ENCODE assay signal across 14 cellular contexts in the genomic region with DNA sequence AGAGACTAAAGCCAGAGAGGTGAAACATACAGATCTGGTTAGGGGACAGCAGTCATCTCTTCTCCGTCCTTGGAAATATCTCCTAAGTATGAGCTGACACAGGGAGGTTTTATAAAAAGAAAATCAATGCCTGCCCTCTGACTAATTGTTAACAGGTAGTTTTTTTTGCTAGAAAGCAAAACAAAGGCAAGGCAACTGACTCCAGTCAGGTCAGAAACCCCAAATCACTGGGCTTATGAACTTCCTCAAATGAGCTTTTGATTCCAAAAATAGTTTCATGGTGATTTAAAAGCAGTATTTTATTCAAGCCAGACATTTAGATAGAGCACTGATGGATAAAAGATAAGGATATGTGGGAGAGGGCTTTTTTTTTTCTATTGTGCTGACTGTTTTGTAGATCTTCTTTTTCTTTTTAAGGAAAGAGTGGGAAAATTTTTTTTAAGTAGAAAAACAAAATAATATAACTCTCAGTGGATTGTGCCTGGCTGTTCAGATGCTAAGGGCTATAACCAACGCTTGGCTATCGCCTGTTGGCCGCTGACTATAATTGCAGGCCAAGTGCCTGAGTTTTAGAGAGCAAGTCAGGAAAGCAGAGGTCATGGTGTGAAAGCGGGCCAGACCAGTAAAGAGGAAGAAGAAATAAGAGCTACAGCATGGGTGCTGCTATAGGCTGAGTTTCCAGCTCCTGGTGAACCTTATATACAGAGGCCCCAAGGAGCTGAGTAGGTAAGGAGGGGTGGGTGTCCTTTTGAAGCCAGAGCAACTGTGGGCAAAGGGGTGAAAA. TPM values are rescaled to one million over a fixed set of nuclear protein-coding genes. Genes with fewer than 3 reads are reported as not detected.
DNase-seq lines count a peak whose midpoint lies in the region; TF ChIP-seq lines count a peak whose summit lies in the region.
"Had no signal": no experiment of that assay in that cellular context is flagged by ENCODE, and none has a peak within 500 bp of the region (broad histone marks: within the 10 kb centered on the region; RNA-seq: fewer than 3 reads in every experiment).

No MANE protein-coding gene starts in this region.

- no peaks in the 10 kb centered on the region for H3K27me3 ChIP-seq in esophagus muscularis mucosa
- H3K27me3 ChIP-seq: MG63 had no signal

- H3K4me1 ChIP-seq in esophagus muscularis mucosa = peaks cover 6 to 83% (median 58%) of the 10 kb centered on the region in 4 donors

- TF ChIP-seq EP300 in esophagus muscularis mucosa (IDR thresholded peaks at IDR 0.05) = no peak

- peaks cover 0 to 5% (median 0%) of the 10 kb centered on the region in 4 donors for H3K36me3 ChIP-seq in esophagus muscularis mucosa
- H3K36me3 ChIP-seq: MG63 had no signal

- TF ChIP-seq POLR2A in esophagus muscularis mucosa (IDR thresholded peaks at IDR 0.05; ENCODE audit: low read depth) = no peak

- H3K4me3 ChIP-seq in esophagus muscularis mucosa = peak overlapping the region in 1 of 4 donors; percentile 43
- H3K4me3 ChIP-seq: MG63 had no signal

- H3K9me3 ChIP-seq in esophagus muscularis mucosa = no peaks in the 10 kb centered on the region
- H3K9me3 ChIP-seq: MG63 had no signal

- intact Hi-C loops in esophagus muscularis mucosa (cut with DNase I) = no loop called here

- peak overlapping the region; percentile 75 to 90 (median 80) for H3K27ac ChIP-seq in esophagus muscularis mucosa (replicated peaks in 1 of 4)
- H3K27ac ChIP-seq: 22Rv1 had no signal

- DNase-seq in SIG-M5 treated with dmso at 0.1 percent for 504 hours (lab: John Stamatoyannopoulos, UW; ENCODE audit: unreplicated experiment) (peak; percentile 11), SIG-M5 (lab: John Stamatoyannopoulos, UW) (no peak), MV-4-11 (lab: John Stamatoyannopoulos, UW) (peak; percentile 70), esophagus muscularis mucosa (ENCODE audit: extremely low spot score) (no peak), NCI-H2029 treated with DMSO at 0.1 percent for 48 hours (lab: John Stamatoyannopoulos, UW) (no peak), NCI-H82 treated with DMSO at 0.1 percent for 48 hours (lab: John Stamatoyannopoulos, UW; ENCODE audit: unreplicated experiment) (no peak), D341Med (ENCODE audit: low spot score) (no peak), COLO668 (lab: John Stamatoyannopoulos, UW; ENCODE audit: unreplicated experiment) (no peak)
- DNase-seq: activated CD4-positive, alpha-beta T cell treated with anti-CD3 and anti-CD28 coated beads for 4 hours; activated naive CD4-positive, alpha-beta T cell treated with anti-CD3 and anti-CD28 coated beads for 36 hours; DMS79; foreskin fibroblast; MG63 had no signal

- TF ChIP-seq CTCF in esophagus muscularis mucosa (IDR thresholded peaks at IDR 0.05) = peak in 1 of 3 experiments; percentile 25

- WGBS in esophagus muscularis mucosa = 72% methylated on average over 5 of the region's 5 CpGs

RNA-seq across cellular contexts. Expression of gene MRPL35, which starts 44.9 kb away (rescaled TPM):
- 10 to 100 TPM; 28.0 to 37.8 (median 32.4) TPM for total RNA-seq in esophagus muscularis mucosa

RNA-seq across cellular contexts. Expression of gene IMMT, which starts 48.9 kb away (rescaled TPM):
- 10 to 100 TPM; 53.5 to 68.1 (median 66.6) TPM for total RNA-seq in esophagus muscularis mucosa

Comparison
In these comparisons a context has a peak if more than half of its experiments do, and no peak if none do; other contexts are left out.
1. DNase-seq: peak in SIG-M5 treated with dmso at 0.1 percent for 504 hours (single experiment) and MV-4-11 (single experiment); none in SIG-M5 (single experiment), esophagus muscularis mucosa (single experiment), NCI-H2029 treated with DMSO at 0.1 percent for 48 hours (single experiment), NCI-H82 treated with DMSO at 0.1 percent for 48 hours (single experiment), D341Med (single experiment) and COLO668 (single experiment).